In the genomic region with DNA sequence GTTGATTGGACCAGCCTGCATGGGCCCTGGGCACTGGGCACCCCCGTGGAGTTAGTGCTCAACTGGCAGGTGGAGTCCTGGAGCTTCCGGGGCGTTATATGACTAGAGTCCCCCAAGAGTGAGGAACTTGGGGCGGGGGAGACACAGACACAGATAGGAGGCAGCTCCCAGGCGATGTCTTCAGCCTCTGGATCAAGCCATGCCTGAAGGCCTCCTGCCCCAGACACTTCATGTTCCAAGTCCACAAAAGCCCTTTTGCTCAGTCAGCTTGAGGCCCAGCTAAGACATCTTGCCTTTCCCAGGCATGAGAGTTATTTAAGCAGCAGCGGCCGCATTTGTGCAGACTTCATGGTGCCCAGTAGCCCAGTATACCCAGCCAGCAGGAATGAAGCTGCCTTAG, we compare ENCODE assay signal across 16 cellular contexts.
"Had no signal": no experiment of that assay in that cellular context is flagged by ENCODE, and none has a peak within 500 bp of the region (broad histone marks: within the 10 kb centered on the region; RNA-seq: fewer than 3 reads in every experiment).

No MANE protein-coding gene starts in this region.

- H3K27me3 ChIP-seq: SJSA1 had no signal

- H3K9ac ChIP-seq: KMS-11 had no signal

- H3K27ac ChIP-seq: KMS-11, SJSA1, SK-N-MC had no signal

- DNase-seq: IMR-90, Kasumi-1, MM.1S, NCI-H187, NCI-H2029, NCI-H2081 treated with DMSO at 0.1 percent for 48 hours, NCI-H226, NCI-H510A, NCI-H774, Right ventricle myocardium superior, RPMI8226, SIG-M5 had no signal

- H3K36me3 ChIP-seq: SJSA1 had no signal

- H3K9me3 ChIP-seq: SJSA1 had no signal

- H3K4me3 ChIP-seq: SJSA1, SK-N-MC had no signal

- H3K4me2 ChIP-seq: KMS-11 had no signal

- FAIRE-seq: RCC 7860 had no signal
